Comparison of ENCODE assay signal across 9 cellular contexts in genomic region chr22:50583294-50583865, GRCh38. TPM values are rescaled to one million over a fixed set of nuclear protein-coding genes. Genes with fewer than 3 reads are reported as not detected.
DNase-seq lines count a peak whose midpoint lies in the region; ATAC-seq and TF ChIP-seq lines count a peak whose summit lies in the region.
"Had no signal": no experiment of that assay in that cellular context is flagged by ENCODE, and none has a peak within 500 bp of the region (broad histone marks: within the 10 kb centered on the region; RNA-seq: fewer than 3 reads in every experiment).

No MANE protein-coding gene starts in this region.

- H3K4me3 ChIP-seq in HUES64 (ENCODE audit: low read length), result peak overlapping the region; percentile 88
- H3K4me3 ChIP-seq in coronary artery, result peak overlapping the region; percentile 91
- peak overlapping the region; percentile 74 for H3K4me3 ChIP-seq in mucosa of descending colon

- peak overlapping the region; percentile 36; the same call in 1 of the 2 replicates for H3K27ac ChIP-seq in HUES64 (ENCODE audit: low read depth, low read length)
- peak overlapping the region; percentile 86 to 97 for H3K27ac ChIP-seq in coronary artery

- CTCF ChIA-PET in HEK293T (lab: Yijun Ruan, JAX), result interaction anchor here (0.7 to 1.0 kb wide), 2 partner anchors 56 to 310 kb away, joined by 3 to 7 read pairs; no protein-coding TSS in a partner anchor

- 0 out of 2 replicates have a peak, but pooled peaks cover 4% of the 10 kb centered on the region for H3K27me3 ChIP-seq in HUES64 (ENCODE audit: insufficient read depth, low read length)

- POLR2A ChIA-PET in HEK293T (lab: Yijun Ruan, JAX), result interaction anchor here (0.6 to 3.0 kb wide), 14 partner anchors 7 to 59 kb away, joined by 3 to 16 read pairs (median 4); partner anchors contain the start of genes ARSA, MAPK8IP2, SCO2 and SYCE3

- 6% methylated on average over 37 of the region's 37 CpGs for WGBS in HUES64

- H3K27ac Mint-ChIP-seq in CD14-positive monocyte, result peak overlapping the region in 4 of 7 donors; percentile 28 to 64 (median 54)

- peak overlapping the region; percentile 82 to 94 for H3K4me3 Mint-ChIP-seq in CD14-positive monocyte

- no peaks in the 10 kb centered on the region for H3K9me3 Mint-ChIP-seq in CD14-positive monocyte

- H3K9me3 ChIP-seq in HUES64 (ENCODE audit: insufficient read depth, low read depth, low read length) (no peaks in the 10 kb centered on the region), mucosa of descending colon (no peaks in the 10 kb centered on the region)

- H3K4me1 ChIP-seq in HUES64 (ENCODE audit: insufficient read depth, low read length), result peaks cover 6% of the 10 kb centered on the region; the same call in 1 of the 2 replicates
- H3K4me1 ChIP-seq in mucosa of descending colon (ENCODE audit: low read depth), result peaks cover 12% of the 10 kb centered on the region

- ATAC-seq in GM21360 (IDR thresholded peaks at IDR 0.05; ENCODE audit: unreplicated experiment) (peak; percentile 17), mucosa of descending colon (peak; percentile 41)

- DNase-seq in CD14-positive monocyte (ENCODE audit: low spot score) (no peak), coronary artery (ENCODE audit: low spot score) (no peak), mucosa of descending colon (no peak), amniotic stem cell (lab: John Stamatoyannopoulos, UW) (no peak), HEK293T (ENCODE audit: extremely low spot score) (no peak), NCI-H345 treated with DMSO at 0.1 percent for 48 hours (lab: John Stamatoyannopoulos, UW; ENCODE audit: unreplicated experiment) (no peak)

- peaks cover 6 to 11% (median 10%) of the 10 kb centered on the region in 3 donors for H3K27me3 Mint-ChIP-seq in CD14-positive monocyte (ENCODE audit: low read depth in 3 of 3)

- no peak for TF ChIP-seq CTCF in CD14-positive monocyte (IDR thresholded peaks at IDR 0.05)
- no peak for TF ChIP-seq CTCF in coronary artery (IDR thresholded peaks at IDR 0.05)
- no peak for TF ChIP-seq CTCF in mucosa of descending colon (IDR thresholded peaks at IDR 0.05)

- H3K36me3 ChIP-seq in HUES64 (ENCODE audit: insufficient read depth, low read length) (peaks cover 26% of the 10 kb centered on the region), mucosa of descending colon (ENCODE audit: low read depth) (no peaks in the 10 kb centered on the region)

- intact Hi-C loops in CD14-positive monocyte (cut with micrococcal nuclease) (loop anchor here (2.0 to 5.0 kb wide), 5 partner anchors 21 to 76 kb away; partner anchors contain the start of genes SCO2 (in 2 of the 2), ARSA (in 1 of the 2), KLHDC7B (in 1 of the 2) and LMF2 (in 1 of the 2)), mucosa of descending colon (cut with DNase I, micrococcal nuclease) (no loop called here)

- peaks cover 27 to 33% of the 10 kb centered on the region in 2 donors for H3K36me3 Mint-ChIP-seq in CD14-positive monocyte

- H3K9ac ChIP-seq in HUES64 (ENCODE audit: low read depth, low read length), result peak overlapping the region; percentile 77

- H3K4me1 Mint-ChIP-seq in CD14-positive monocyte, result peaks cover 31% of the 10 kb centered on the region

TF ChIP-seq in HEK293T, 16 proteins besides CTCF, POLR2A, EP300 and RAD21:
- TF ChIP-seq LEF1 (IDR thresholded peaks at IDR 0.05; ENCODE audit: borderline replicate concordance), result no peak
- TF ChIP-seq SUZ12 (IDR thresholded peaks at IDR 0.05), result no peak
- no peak for TF ChIP-seq FOXA1 (IDR thresholded peaks at IDR 0.05)
- TF ChIP-seq ELF4 (IDR thresholded peaks at IDR 0.05), result no peak
- no peak for TF ChIP-seq SP1 (IDR thresholded peaks at IDR 0.05)
- TF ChIP-seq TARDBP (IDR thresholded peaks at IDR 0.05), result no peak
- TF ChIP-seq ZNF384 (IDR thresholded peaks at IDR 0.05), result no peak
- TF ChIP-seq NFRKB (IDR thresholded peaks at IDR 0.05), result no peak
- no peak for TF ChIP-seq CTBP1 (IDR thresholded peaks at IDR 0.05; ENCODE audit: borderline replicate concordance)

RNA-seq across cellular contexts. Expression of gene CHKB, which starts 0.7 kb away (rescaled TPM):
- 10 to 100 TPM; 29.1 to 31.3 TPM for polyA plus RNA-seq in CD14-positive monocyte
- 35.6 TPM for polyA plus RNA-seq in HUES64 (2013, experiment 1 of 2)
- polyA plus RNA-seq in HUES64 (2013, experiment 2 of 2), result 32.7 TPM
- 10 to 100 TPM; 79.9 to 95.0 (median 80.9) TPM for total RNA-seq in mucosa of descending colon

RNA-seq across cellular contexts. Expression of gene CPT1B, which starts 5.2 kb away (rescaled TPM):
- under 1 TPM in 1 of 2 donors, not detected in 1; 0.18 TPM for polyA plus RNA-seq in CD14-positive monocyte
- 22.8 TPM for polyA plus RNA-seq in HUES64 (2013, experiment 1 of 2)
- 17.6 TPM for polyA plus RNA-seq in HUES64 (2013, experiment 2 of 2)
- 10 to 100 TPM; 24.5 to 51.6 (median 29.9) TPM for total RNA-seq in mucosa of descending colon

RNA-seq across cellular contexts. Expression of gene MAPK8IP2, which starts 17.2 kb away (rescaled TPM):
- polyA plus RNA-seq in CD14-positive monocyte, result not detected
- 2.6 TPM for polyA plus RNA-seq in HUES64 (2013, experiment 1 of 2)
- 1.8 TPM for polyA plus RNA-seq in HUES64 (2013, experiment 2 of 2)
- 1 to 10 TPM in 1 of 3 donors, under 1 TPM in 2; 0.63 to 4.2 (median 0.64) TPM for total RNA-seq in mucosa of descending colon

RNA-seq across cellular contexts. Expression of gene SYCE3, which starts 20.7 kb away (rescaled TPM):
- polyA plus RNA-seq in CD14-positive monocyte, result 1 to 10 TPM in 1 of 2 donors, not detected in 1; 1.9 TPM
- not detected for polyA plus RNA-seq in HUES64 (2013, experiment 1 of 2)
- not detected for polyA plus RNA-seq in HUES64 (2013, experiment 2 of 2)
- total RNA-seq in mucosa of descending colon, result not detected
- total RNA-seq: HT1080 had no signal

RNA-seq across cellular contexts. Expression of gene KLHDC7B, which starts 37.7 kb away (rescaled TPM):
- polyA plus RNA-seq in CD14-positive monocyte, result 1 to 10 TPM in 1 of 2 donors, under 1 TPM in 1; 0.88 to 4.3 TPM
- not detected for polyA plus RNA-seq in HUES64 (2013, experiment 1 of 2)
- not detected for polyA plus RNA-seq in HUES64 (2013, experiment 2 of 2)
- total RNA-seq in mucosa of descending colon, result 1 to 10 TPM in 1 of 3 donors, under 1 TPM in 1, not detected in 1; 0.55 to 1.7 TPM
- total RNA-seq: HT1080 had no signal

Comparison
In these comparisons a context has a peak if more than half of its experiments do, and no peak if none do; other contexts are left out.
1. intact Hi-C loops: an anchor here in CD14-positive monocyte (2.0 to 5.0 kb wide); none called in mucosa of descending colon.